In genomic region chr11:66591175-66591574, GRCh38 we compare ENCODE assay signal across 1 cellular context.
TF ChIP-seq lines count a peak whose summit lies in the region.

No MANE protein-coding gene starts in this region.

TF ChIP-seq in liver, 16 proteins besides CTCF, POLR2A, EP300 and RAD21 (continued from another document):
- TF ChIP-seq ATF3 (IDR thresholded peaks at IDR 0.05) (no peak), MAX (IDR thresholded peaks at IDR 0.05) (no peak), FOXA2 (IDR thresholded peaks at IDR 0.05) (no peak), RXRA (IDR thresholded peaks at IDR 0.05) (peak in 1 of 2 donors; percentile 48), TAF1 (conservative IDR thresholded peaks at IDR 0.05) (no peak), JUND (IDR thresholded peaks at IDR 0.05) (no peak), ZBTB33 (IDR thresholded peaks at IDR 0.05) (no peak), REST (IDR thresholded peaks at IDR 0.05) (no peak)
